8 cellular contexts compared by ENCODE assay signal in genomic region chr17:50199651-50200446, GRCh38. TPM values are rescaled to one million over a fixed set of nuclear protein-coding genes. Genes with fewer than 3 reads are reported as not detected.
DNase-seq lines count a peak whose midpoint lies in the region; ATAC-seq, FAIRE-seq and TF ChIP-seq lines count a peak whose summit lies in the region.

No MANE protein-coding gene starts in this region.

- no peaks in the 10 kb centered on the region for H3K36me3 Mint-ChIP-seq in natural killer cell treated with Interleukin-12 subunit alpha and Interleukin-12 subunit beta and Interleukin-15 and Interleukin-18, amount 100 ng/mL, for 72 hours
- H3K36me3 Mint-ChIP-seq in stimulated activated naive CD8-positive, alpha-beta T cell treated with anti-CD3 and anti-CD28 coated beads, Interleukin-15, Interleukin-2, amounts not matched to agents 100 ng/mL and 50 ng/mL, for 24 hours (ENCODE audit: low read depth): no peaks in the 10 kb centered on the region

- no peaks in the 10 kb centered on the region for H3K9me2 ChIP-seq in OCI-LY7 (ENCODE audit: insufficient read depth, low read length)

- no peak overlapping the region for H3K27ac Mint-ChIP-seq in natural killer cell treated with Interleukin-12 subunit alpha and Interleukin-12 subunit beta and Interleukin-15 and Interleukin-18, amount 100 ng/mL, for 72 hours
- no peak overlapping the region for H3K27ac Mint-ChIP-seq in stimulated activated naive CD8-positive, alpha-beta T cell treated with anti-CD3 and anti-CD28 coated beads, Interleukin-15, Interleukin-2, amounts not matched to agents 100 ng/mL and 50 ng/mL, for 24 hours

- H3K4me3 ChIP-seq in OCI-LY7 (ENCODE audit: low read depth, low read length, poor library complexity, severe bottlenecking): peak overlapping the region; percentile 55
- peak overlapping the region; percentile 88 to 100 (median 94) for H3K4me3 ChIP-seq in fibroblast of lung (replicated peaks in 1 of 4; ENCODE audit: control extremely low read depth in 1 of 4, insufficient read depth in 1 of 4, low read depth in 3 of 4, low read length in 4 of 4)

- H3K4me2 ChIP-seq in OCI-LY7 (ENCODE audit: low read length) (peak overlapping the region; percentile 75), fibroblast of lung (ENCODE audit: extremely low read depth, insufficient read depth, low read length) (peak overlapping the region; percentile 91)

- no peaks in the 10 kb centered on the region for H3K79me2 ChIP-seq in OCI-LY7 (ENCODE audit: insufficient read depth, low read depth, low read length)
- peaks cover 66% of the 10 kb centered on the region for H3K79me2 ChIP-seq in fibroblast of lung (ENCODE audit: control insufficient read depth, insufficient read depth, low read length)

- H3K27ac ChIP-seq in OCI-LY7 (ENCODE audit: low read depth, low read length, poor library complexity, severe bottlenecking) (no peak overlapping the region), fibroblast of lung (ENCODE audit: insufficient read depth, low read length) (peak overlapping the region; percentile 99)

- H4K20me1 ChIP-seq in OCI-LY7 (ENCODE audit: insufficient read depth, low read length) (no peaks in the 10 kb centered on the region; the same call in 1 of the 2 replicates), fibroblast of lung (ENCODE audit: control insufficient read depth, extremely low read depth, insufficient read depth, low read length) (no peaks in the 10 kb centered on the region)

- peak; percentile 93 for FAIRE-seq in GM12891 (lab: Jason Lieb, UNC)

- H3K9ac ChIP-seq in fibroblast of lung (ENCODE audit: insufficient read depth, low read length): peak overlapping the region; percentile 98

- BruUV-seq in OCI-LY7 (replicated peaks; lab: Mats Ljungman, UMichigan): no TSS peak

- TF ChIP-seq CTCF in OCI-LY7 (conservative IDR thresholded peaks at IDR 0.05; ENCODE audit: low read length) (no peak), fibroblast of lung (conservative IDR thresholded peaks at IDR 0.05 in 1 of 2, IDR thresholded peaks at IDR 0.05 in 1 of 2; ENCODE audit: low read depth in 1 of 2, low read length in 2 of 2) (no peak)

- peaks cover 9 to 13% of the 10 kb centered on the region in 2 donors for H3K4me1 Mint-ChIP-seq in natural killer cell treated with Interleukin-12 subunit alpha and Interleukin-12 subunit beta and Interleukin-15 and Interleukin-18, amount 100 ng/mL, for 72 hours (ENCODE audit: low read depth in 2 of 2)
- H3K4me1 Mint-ChIP-seq in stimulated activated naive CD8-positive, alpha-beta T cell treated with anti-CD3 and anti-CD28 coated beads, Interleukin-15, Interleukin-2, amounts not matched to agents 100 ng/mL and 50 ng/mL, for 24 hours (ENCODE audit: low read depth): peaks cover 23% of the 10 kb centered on the region

- H2AFZ ChIP-seq in OCI-LY7 (ENCODE audit: low read length) (peak overlapping the region; percentile 40; the same call in 1 of the 2 replicates), fibroblast of lung (ENCODE audit: low read length) (no peak overlapping the region)

- H3K9me3 Mint-ChIP-seq in natural killer cell treated with Interleukin-12 subunit alpha and Interleukin-12 subunit beta and Interleukin-15 and Interleukin-18, amount 100 ng/mL, for 72 hours: no peaks in the 10 kb centered on the region
- no peaks in the 10 kb centered on the region for H3K9me3 Mint-ChIP-seq in stimulated activated naive CD8-positive, alpha-beta T cell treated with anti-CD3 and anti-CD28 coated beads, Interleukin-15, Interleukin-2, amounts not matched to agents 100 ng/mL and 50 ng/mL, for 24 hours

- CTCF ChIA-PET in OCI-LY7 (lab: Charles Lee; ENCODE audit: unreplicated experiment): interaction anchor here (0.6 to 1.2 kb wide), 6 partner anchors 13 to 232 kb away, joined by 3 to 12 read pairs (median 4); partner anchors contain the start of gene TMEM92

- H3K4me1 ChIP-seq in OCI-LY7 (ENCODE audit: insufficient read depth, low read length, poor library complexity, severe bottlenecking) (peaks cover 8% of the 10 kb centered on the region), fibroblast of lung (ENCODE audit: control insufficient read depth, extremely low read depth, insufficient read depth, low read length) (peaks cover 40% of the 10 kb centered on the region)

- H3K27me3 Mint-ChIP-seq in natural killer cell treated with Interleukin-12 subunit alpha and Interleukin-12 subunit beta and Interleukin-15 and Interleukin-18, amount 100 ng/mL, for 72 hours: peaks cover 41 to 43% of the 10 kb centered on the region in 2 donors
- peaks cover 41% of the 10 kb centered on the region for H3K27me3 Mint-ChIP-seq in stimulated activated naive CD8-positive, alpha-beta T cell treated with anti-CD3 and anti-CD28 coated beads, Interleukin-15, Interleukin-2, amounts not matched to agents 100 ng/mL and 50 ng/mL, for 24 hours

- intact Hi-C loops in OCI-LY7 (cut with micrococcal nuclease; ENCODE audit: unreplicated experiment): loop anchor here (1.0 kb wide), 2 partner anchors 73 to 97 kb away; no protein-coding TSS in a partner anchor

- H3K9me3 ChIP-seq in OCI-LY7 (ENCODE audit: low read length) (no peaks in the 10 kb centered on the region), fibroblast of lung (ENCODE audit: control insufficient read depth, insufficient read depth, low read depth, low read length) (no peaks in the 10 kb centered on the region)

- no peaks in the 10 kb centered on the region for H3K36me3 ChIP-seq in OCI-LY7 (ENCODE audit: insufficient read depth, low read length)
- H3K36me3 ChIP-seq in fibroblast of lung (ENCODE audit: control insufficient read depth, insufficient read depth, low read length): peaks cover 38% of the 10 kb centered on the region

- H3K27me3 ChIP-seq in fibroblast of lung (ENCODE audit: control insufficient read depth, insufficient read depth, low read length): no peaks in the 10 kb centered on the region

- TF ChIP-seq POLR2A in GM12891 (IDR thresholded peaks at IDR 0.05; ENCODE audit: low read depth, low read length): no peak

- H3K4me3 Mint-ChIP-seq in natural killer cell treated with Interleukin-12 subunit alpha and Interleukin-12 subunit beta and Interleukin-15 and Interleukin-18, amount 100 ng/mL, for 72 hours: peak overlapping the region; percentile 84
- peak overlapping the region; percentile 72 for H3K4me3 Mint-ChIP-seq in stimulated activated naive CD8-positive, alpha-beta T cell treated with anti-CD3 and anti-CD28 coated beads, Interleukin-15, Interleukin-2, amounts not matched to agents 100 ng/mL and 50 ng/mL, for 24 hours

- POLR2A ChIA-PET in OCI-LY7 (lab: Charles Lee): interaction anchor here (0.6 to 0.7 kb wide), 3 partner anchors 12 to 129 kb away, joined by 3 to 7 read pairs (median 7); partner anchors contain the start of gene SGCA

- ATAC-seq in natural killer cell treated with Interleukin-12 subunit alpha and Interleukin-12 subunit beta and Interleukin-15 and Interleukin-18, amount 100 ng/mL, for 72 hours: peak; percentile 70 to 82
- no peak for ATAC-seq in HG02884 (IDR thresholded peaks at IDR 0.05; ENCODE audit: unreplicated experiment)

- DNase-seq in GM12891 (ENCODE audit: insufficient read length, low spot score): peak; percentile 79
- DNase-seq in HPDE6-E6E7 (ENCODE audit: extremely low spot score): peak; percentile 97
- DNase-seq in OCI-LY7 (ENCODE audit: low spot score): peak; percentile 37
- DNase-seq in activated T-cell treated with anti-CD3 and anti-CD28 coated beads, Interleukin-2, amount 50 U/mL, for 48 hours: peak; percentile 48 to 58
- peak; percentile 91 to 99 for DNase-seq in fibroblast of lung (ENCODE audit: low read depth in 2 of 2)
- DNase-seq in natural killer cell treated with Interleukin-12 subunit alpha and Interleukin-12 subunit beta and Interleukin-15 and Interleukin-18, amount 100 ng/mL, for 72 hours (ENCODE audit: low spot score): no peak

TF ChIP-seq in GM12891, 5 proteins besides CTCF, POLR2A, EP300 and RAD21:
- TF ChIP-seq PAX5 (IDR thresholded peaks at IDR 0.05; ENCODE audit: insufficient read depth, low read length, severe bottlenecking): no peak
- TF ChIP-seq POU2F2 (IDR thresholded peaks at IDR 0.05; ENCODE audit: low read depth, low read length): no peak
- TF ChIP-seq POLR2AphosphoS5 (IDR thresholded peaks at IDR 0.05; ENCODE audit: low read depth, low read length): no peak
- no peak for TF ChIP-seq TAF1 (IDR thresholded peaks at IDR 0.05; ENCODE audit: low read depth, low read length)
- no peak for TF ChIP-seq SPI1 (IDR thresholded peaks at IDR 0.05; ENCODE audit: low read depth, low read length)

RNA-seq across cellular contexts. Expression of gene COL1A1, which starts 1.6 kb away (rescaled TPM):
- polyA plus RNA-seq in GM12891 (2012; ENCODE audit: low read depth, missing spikeins): 6.1 TPM
- total RNA-seq in OCI-LY7 (2014; rRNA removed; shearing (Covaris generic)): not detected in 2 replicates
- not detected in 2 replicates for total RNA-seq in OCI-LY7 (2022)
- 577 and 584 TPM in 2 replicates for total RNA-seq in fibroblast of lung
- 541 and 604 TPM in 2 replicates for polyA plus RNA-seq in fibroblast of lung
- polyA plus RNA-seq in fibroblast of lung (2012): 2,129 and 2,873 TPM in 2 replicates
- polyA minus RNA-seq in fibroblast of lung (ENCODE audit: low replicate concordance): 7,488 and 12,203 TPM in 2 replicates
- 1 to 10 TPM in 1 of 2 donors, not detected in 1; 1.7 TPM for total RNA-seq in natural killer cell treated with Interleukin-12 subunit alpha and Interleukin-12 subunit beta and Interleukin-15 and Interleukin-18, amount 100 ng/mL, for 72 hours

RNA-seq across cellular contexts. Expression of gene SGCA, which starts 34.0 kb away (rescaled TPM):
- polyA plus RNA-seq in GM12891 (2012; ENCODE audit: low read depth, missing spikeins): 1.3 TPM
- total RNA-seq in OCI-LY7 (2014; rRNA removed; shearing (Covaris generic)): 0.57 TPM in 1 of 2 replicates, not detected in the other
- 1.1 TPM in 1 of 2 replicates, not detected in the other for total RNA-seq in OCI-LY7 (2022)
- 4.1 and 4.3 TPM in 2 replicates for total RNA-seq in fibroblast of lung
- 1.4 and 1.6 TPM in 2 replicates for polyA plus RNA-seq in fibroblast of lung
- 5.2 and 8.8 TPM in 2 replicates for polyA plus RNA-seq in fibroblast of lung (2012)
- polyA minus RNA-seq in fibroblast of lung (ENCODE audit: low replicate concordance): 1.7 and 5.6 TPM in 2 replicates
- total RNA-seq in natural killer cell treated with Interleukin-12 subunit alpha and Interleukin-12 subunit beta and Interleukin-15 and Interleukin-18, amount 100 ng/mL, for 72 hours: under 1 TPM in 1 of 2 donors, not detected in 1; 0.42 TPM

RNA-seq across cellular contexts. Expression of gene PPP1R9B, which starts 49.4 kb away (rescaled TPM):
- polyA plus RNA-seq in GM12891 (2012; ENCODE audit: low read depth, missing spikeins): 52.5 TPM
- 45.3 and 73.2 TPM in 2 replicates for total RNA-seq in OCI-LY7 (2014; rRNA removed; shearing (Covaris generic))
- total RNA-seq in OCI-LY7 (2022) (73.9 and 87.0 TPM in 2 replicates), fibroblast of lung (41.5 and 45.5 TPM in 2 replicates)
- polyA plus RNA-seq in fibroblast of lung: 22.1 and 26.0 TPM in 2 replicates
- polyA plus RNA-seq in fibroblast of lung (2012): 37.9 and 40.6 TPM in 2 replicates
- polyA minus RNA-seq in fibroblast of lung (ENCODE audit: low replicate concordance): 25.3 and 28.3 TPM in 2 replicates
- total RNA-seq in natural killer cell treated with Interleukin-12 subunit alpha and Interleukin-12 subunit beta and Interleukin-15 and Interleukin-18, amount 100 ng/mL, for 72 hours: 100 to 1,000 TPM in 1 of 2 donors, 10 to 100 TPM in 1; 96.0 to 110 TPM

Comparison
In these comparisons a context has a peak if more than half of its experiments do, and no peak if none do; other contexts are left out.
1. RNA of gene COL1A1, which starts 1.6 kb away (total RNA-seq): 577 to 584 TPM in fibroblast of lung; 1.7 TPM in natural killer cell treated with Interleukin-12 subunit alpha and Interleukin-12 subunit beta and Interleukin-15 and Interleukin-18, amount 100 ng/mL, for 72 hours and not detected in OCI-LY7; every median in the first group is over 100 times any median in the second.